ENCODE assay signal across 11 cellular contexts in the genomic region with DNA sequence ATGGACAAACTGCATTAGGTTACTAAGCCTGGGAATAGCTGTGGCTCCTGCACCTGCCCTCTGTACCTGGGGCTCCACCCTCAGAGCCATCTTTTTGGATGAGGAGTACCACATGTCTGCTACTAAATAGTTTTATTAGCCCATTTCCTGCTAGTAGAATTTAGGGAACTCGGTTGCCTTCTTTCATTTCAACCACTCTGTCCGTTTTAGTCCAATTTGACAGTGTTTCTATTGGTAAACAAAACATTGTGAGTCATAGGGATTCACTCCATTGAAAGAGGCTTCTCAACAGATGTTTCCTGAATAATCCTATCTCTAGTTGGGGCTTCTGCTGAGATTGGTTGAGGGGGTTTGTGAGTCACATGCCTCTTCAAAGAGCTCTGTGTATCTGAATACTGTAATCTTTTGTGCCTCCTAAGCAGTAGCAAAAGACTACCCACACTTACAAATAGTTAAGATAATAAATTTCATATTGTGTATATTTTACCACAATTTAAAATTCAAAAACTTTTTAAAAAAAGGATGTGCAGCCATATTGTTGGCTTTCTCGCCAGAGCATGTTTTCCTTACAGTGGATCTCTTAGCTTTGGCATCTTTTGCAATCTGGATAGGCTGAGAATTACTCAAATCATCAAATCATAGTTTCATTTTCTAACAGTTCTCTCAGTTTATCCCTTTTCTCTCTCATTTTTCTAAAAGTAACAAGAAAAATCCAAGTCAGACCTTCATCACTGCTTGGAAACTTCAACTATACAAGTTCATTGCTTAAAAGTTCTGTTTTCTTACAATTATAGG. TPM values are rescaled to one million over a fixed set of nuclear protein-coding genes. Genes with fewer than 3 reads are reported as not detected.
A peak's percentile ranks its signal among the peaks of the same experiment; 100 is the strongest.
DNase-seq lines count a peak whose midpoint lies in the region; ATAC-seq, FAIRE-seq and TF ChIP-seq lines count a peak whose summit lies in the region.
"Had no signal": no experiment of that assay in that cellular context is flagged by ENCODE, and none has a peak within 500 bp of the region (broad histone marks: within the 10 kb centered on the region; RNA-seq: fewer than 3 reads in every experiment).

No MANE protein-coding gene starts in this region.

- DNase-seq in MCF 10A (ENCODE audit: unreplicated experiment) (peak; percentile 53), breast epithelium (ENCODE audit: low spot score in 2 of 2) (no peak), astrocyte (ENCODE audit: low read depth) (peak; percentile 69), islet precursor cell (peak; percentile 61), upper lobe of right lung (no peak)
- no peak for DNase-seq in activated naive CD4-positive, alpha-beta T cell treated with Interleukin-2 at 50 U/mL for 16 hours
- DNase-seq: activated B cell treated with CpG ODN at 0.5 μM for 24 hours; central memory CD4-positive, alpha-beta T cell had no signal

- TF ChIP-seq POLR2A in breast epithelium (IDR thresholded peaks at IDR 0.05): no peak

- H3K36me3 ChIP-seq in breast epithelium: no peaks in the 10 kb centered on the region
- peaks cover 21% of the 10 kb centered on the region for H3K36me3 ChIP-seq in astrocyte (ENCODE audit: insufficient read depth, low read length)
- peaks cover 28% of the 10 kb centered on the region for H3K36me3 ChIP-seq in upper lobe of right lung

- H3K27ac ChIP-seq in breast epithelium: peak overlapping the region in 1 of 2 donors; percentile 36
- peak overlapping the region; percentile 99 for H3K27ac ChIP-seq in astrocyte (ENCODE audit: low read depth, low read length)
- peak overlapping the region; percentile 30 for H3K27ac ChIP-seq in upper lobe of right lung

- TF ChIP-seq CTCF in MCF 10A (IDR thresholded peaks at IDR 0.05; ENCODE audit: unreplicated experiment) (no peak), breast epithelium (IDR thresholded peaks at IDR 0.05) (no peak), astrocyte (IDR thresholded peaks at IDR 0.05; ENCODE audit: insufficient read depth, low read depth, low read length) (no peak), upper lobe of right lung (IDR thresholded peaks at IDR 0.05) (no peak)

- peak overlapping the region; percentile 78 for H3K9ac ChIP-seq in astrocyte (ENCODE audit: low read length)

- BruUV-seq in MCF 10A (replicated peaks; lab: Mats Ljungman, UMichigan): no TSS peak

- ATAC-seq in upper lobe of right lung (peak; percentile 28), HG03175 (IDR thresholded peaks at IDR 0.05; ENCODE audit: unreplicated experiment) (no peak), GM19463 (IDR thresholded peaks at IDR 0.05; ENCODE audit: unreplicated experiment) (no peak)

- FAIRE-seq in astrocyte (lab: Jason Lieb, UNC): peak; percentile 59

- no peak overlapping the region for H3K27ac Mint-ChIP-seq in MCF 10A (ENCODE audit: low read depth, unreplicated experiment)
- H3K27ac Mint-ChIP-seq in astrocyte (ENCODE audit: unreplicated experiment): peak overlapping the region; percentile 96
- H3K27ac Mint-ChIP-seq: activated B cell treated with CpG ODN at 0.5 μM for 24 hours, memory B cell had no signal

- H2AFZ ChIP-seq in astrocyte (ENCODE audit: low read depth, low read length): no peak overlapping the region

- H3K4me3 ChIP-seq in breast epithelium (no peak overlapping the region), astrocyte (ENCODE audit: insufficient read depth, low read depth, low read length) (no peak overlapping the region), upper lobe of right lung (no peak overlapping the region)

- H3K27me3 ChIP-seq in breast epithelium (no peaks in the 10 kb centered on the region), astrocyte (ENCODE audit: insufficient read depth, low read length) (no peaks in the 10 kb centered on the region), upper lobe of right lung (no peaks in the 10 kb centered on the region)

- H3K4me1 ChIP-seq in breast epithelium (no peaks in the 10 kb centered on the region), astrocyte (ENCODE audit: insufficient read depth, low read length) (peaks cover 59% of the 10 kb centered on the region), upper lobe of right lung (peaks cover 9% of the 10 kb centered on the region)

- H3K4me3 Mint-ChIP-seq in MCF 10A (ENCODE audit: unreplicated experiment): no peak overlapping the region
- H3K4me3 Mint-ChIP-seq in astrocyte (ENCODE audit: unreplicated experiment): peak overlapping the region; percentile 18
- H3K4me3 Mint-ChIP-seq: activated B cell treated with CpG ODN at 0.5 μM for 24 hours, memory B cell had no signal

- H4K20me1 ChIP-seq in astrocyte (ENCODE audit: insufficient read depth, low read length): no peaks in the 10 kb centered on the region

- no peaks in the 10 kb centered on the region for H3K9me3 ChIP-seq in breast epithelium
- H3K9me3 ChIP-seq in astrocyte (ENCODE audit: insufficient read depth, low read depth, low read length): no peaks in the 10 kb centered on the region
- H3K9me3 ChIP-seq in upper lobe of right lung: no peaks in the 10 kb centered on the region

- POLR2A ChIA-PET in MCF 10A (lab: Yijun Ruan, JAX): interaction anchor here (0.6 to 2.3 kb wide), 4 partner anchors 9 to 290 kb away, joined by 3 to 8 read pairs (median 4); a partner anchor contains a TSS

- intact Hi-C loops in MCF 10A (cut with micrococcal nuclease): loop anchor here (5.0 kb wide), 2 partner anchors 39 to 214 kb away; no protein-coding TSS in a partner anchor
- intact Hi-C loops in breast epithelium (cut with DNase I; ENCODE audit: low total_unique reads): no loop called here
- intact Hi-C loops in upper lobe of right lung (cut with DNase I): no loop called here

- H3K27me3 Mint-ChIP-seq in MCF 10A (ENCODE audit: insufficient read depth, unreplicated experiment) (no peaks in the 10 kb centered on the region), astrocyte (ENCODE audit: low read depth, unreplicated experiment) (no peaks in the 10 kb centered on the region)
- H3K27me3 Mint-ChIP-seq: activated B cell treated with CpG ODN at 0.5 μM for 24 hours, memory B cell had no signal

- H3K4me1 Mint-ChIP-seq in MCF 10A (ENCODE audit: insufficient read depth, unreplicated experiment): peaks cover 25% of the 10 kb centered on the region
- peaks cover 76% of the 10 kb centered on the region for H3K4me1 Mint-ChIP-seq in astrocyte (ENCODE audit: low read depth, unreplicated experiment)
- H3K4me1 Mint-ChIP-seq: activated B cell treated with CpG ODN at 0.5 μM for 24 hours, memory B cell had no signal

- H3K36me3 Mint-ChIP-seq in MCF 10A (ENCODE audit: insufficient read depth, unreplicated experiment): peaks cover 22% of the 10 kb centered on the region
- peaks cover 6% of the 10 kb centered on the region for H3K36me3 Mint-ChIP-seq in astrocyte (ENCODE audit: low read depth, unreplicated experiment)

- CTCF ChIA-PET in MCF 10A (lab: Yijun Ruan, JAX): no interaction called here

- H3K79me2 ChIP-seq in astrocyte (ENCODE audit: insufficient read depth, low read length): peaks cover 12% of the 10 kb centered on the region

- H3K4me2 ChIP-seq in astrocyte (ENCODE audit: low read length): peak overlapping the region; percentile 21

- H3K9me3 Mint-ChIP-seq in MCF 10A (ENCODE audit: unreplicated experiment) (no peaks in the 10 kb centered on the region), astrocyte (ENCODE audit: unreplicated experiment) (no peaks in the 10 kb centered on the region)
- H3K9me3 Mint-ChIP-seq: activated B cell treated with CpG ODN at 0.5 μM for 24 hours, memory B cell had no signal

RNA-seq across cellular contexts. Expression of a gene that starts 9.9 kb away (rescaled TPM):
- 33.6 and 46.5 TPM in 2 replicates for total RNA-seq in MCF 10A (2022)
- 10 to 100 TPM; 34.7 to 66.9 (median 55.9) TPM for total RNA-seq in breast epithelium
- 67.4 and 74.7 TPM in 2 replicates for total RNA-seq in astrocyte
- total RNA-seq in upper lobe of right lung: 29.3 TPM

RNA-seq across cellular contexts. Expression of a gene that starts 11.3 kb away (rescaled TPM):
- 0.93 and 1.1 TPM in 2 replicates for total RNA-seq in MCF 10A (2022)
- total RNA-seq in breast epithelium: 10 to 100 TPM in 1 of 3 donors, 1 to 10 TPM in 2; 6.4 to 16.6 (median 7.5) TPM
- total RNA-seq in astrocyte: 19.5 and 24.5 TPM in 2 replicates
- total RNA-seq in upper lobe of right lung: 11.0 TPM

RNA-seq across cellular contexts. Expression of a gene that starts 36.4 kb away (rescaled TPM):
- total RNA-seq in MCF 10A (2022) (68.0 and 96.8 TPM in 2 replicates), breast epithelium (100 to 1,000 TPM; 178 to 231 (median 202) TPM), astrocyte (75.8 and 92.2 TPM in 2 replicates), upper lobe of right lung (101 TPM)

Comparison
In these comparisons a context has a peak if more than half of its experiments do, and no peak if none do; other contexts are left out.
1. DNase-seq: peak in MCF 10A (single experiment), astrocyte (single experiment) and islet precursor cell (single experiment); none in breast epithelium (0 of 2), upper lobe of right lung (single experiment) and activated naive CD4-positive, alpha-beta T cell treated with Interleukin-2 at 50 U/mL for 16 hours (single experiment).